1 cellular context compared by ENCODE assay signal in the genomic region with DNA sequence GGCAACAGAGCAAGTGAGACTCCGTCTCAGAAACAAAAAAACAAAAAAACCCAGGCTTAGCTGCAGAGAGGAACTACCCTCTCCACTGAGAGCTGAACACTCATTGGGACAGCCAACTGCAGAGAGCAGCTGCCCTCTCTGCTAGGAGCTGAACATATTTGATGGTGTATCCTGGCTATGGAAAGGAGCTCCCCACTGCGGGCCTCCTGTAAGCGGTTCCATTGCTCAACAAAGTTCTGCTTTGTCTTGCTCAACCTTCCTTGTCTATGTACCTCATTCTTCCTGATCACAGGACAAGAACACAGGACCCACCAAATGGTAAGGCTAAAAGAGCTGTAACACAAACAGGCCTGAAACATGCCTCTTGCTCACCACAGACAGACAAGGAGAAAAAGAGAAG.
TF ChIP-seq lines count a peak whose summit lies in the region.

No MANE protein-coding gene starts in this region.

TF ChIP-seq in HepG2, 621 proteins besides CTCF, POLR2A, EP300 and RAD21:
- TF ChIP-seq NFKBIZ (CRISPR knock-in tag; IDR thresholded peaks at IDR 0.05): no peak
- TF ChIP-seq ZNF644 (CRISPR knock-in tag; IDR thresholded peaks at IDR 0.05; ENCODE audit: low read depth): no peak
- TF ChIP-seq ZNF207 (IDR thresholded peaks at IDR 0.05; ENCODE audit: borderline replicate concordance): no peak
TF ChIP-seq in HepG2: peak in this region for 0.
